Comparison of ENCODE assay signal across 9 cellular contexts in genomic region chr10:17673517-17674051, GRCh38. TPM values are rescaled to one million over a fixed set of nuclear protein-coding genes. Genes with fewer than 3 reads are reported as not detected.
DNase-seq lines count a peak whose midpoint lies in the region; ATAC-seq and TF ChIP-seq lines count a peak whose summit lies in the region.
"Had no signal": no experiment of that assay in that cellular context is flagged by ENCODE, and none has a peak within 500 bp of the region (broad histone marks: within the 10 kb centered on the region; RNA-seq: fewer than 3 reads in every experiment).

No MANE protein-coding gene starts in this region.

- no peak for TF ChIP-seq CTCF in epithelial cell of esophagus (IDR thresholded peaks at IDR 0.05; ENCODE audit: insufficient read depth, low read depth, low read length, missing control alignments)
- no peak for TF ChIP-seq CTCF in psoas muscle (IDR thresholded peaks at IDR 0.05)

- intact Hi-C loops in psoas muscle (cut with DNase I): loop anchor here (2.0 to 10.0 kb wide), 3 partner anchors 31 to 59 kb away; partner anchors contain the start of gene HACD1 (in 2 of the 2)

- H3K27ac ChIP-seq in psoas muscle: peak overlapping the region; percentile 78
- H3K27ac ChIP-seq: SJCRH30 had no signal

- H3K9me3 ChIP-seq in NT2/D1 (ENCODE audit: insufficient read depth, low read length) (no peaks in the 10 kb centered on the region), psoas muscle (no peaks in the 10 kb centered on the region)
- H3K9me3 ChIP-seq: SJCRH30 had no signal

- H3K9ac ChIP-seq in NT2/D1 (ENCODE audit: insufficient read length, low read depth): no peak overlapping the region

- ATAC-seq in psoas muscle: peak; percentile 58 to 67 (median 62)

- no peaks in the 10 kb centered on the region for H3K27me3 ChIP-seq in NT2/D1 (ENCODE audit: insufficient read depth, insufficient read length)
- H3K27me3 ChIP-seq in psoas muscle (ENCODE audit: insufficient read depth in 3 of 3, low read length in 2 of 3): no peaks in the 10 kb centered on the region
- H3K27me3 ChIP-seq: SJCRH30 had no signal

- H3K36me3 ChIP-seq in NT2/D1 (ENCODE audit: insufficient read depth, insufficient read length, low read length) (no peaks in the 10 kb centered on the region), psoas muscle (ENCODE audit: insufficient read depth in 1 of 2, low read depth in 1 of 2) (no peaks in the 10 kb centered on the region)
- H3K36me3 ChIP-seq: SJCRH30 had no signal

- 84 to 93% (median 90%) methylated on average over 4 of the region's 4 CpGs for WGBS in psoas muscle, 3 donors

- DNase-seq in GM03348 (ENCODE audit: low spot score): peak; percentile 83
- peak; percentile 64 for DNase-seq in NT2/D1 (ENCODE audit: low read depth, low spot score)
- peak; percentile 84 for DNase-seq in epithelial cell of esophagus (ENCODE audit: low read depth)
- DNase-seq in psoas muscle: no peak
- no peak for DNase-seq in SIG-M5 treated with dmso at 0.1 percent for 504 hours (lab: John Stamatoyannopoulos, UW; ENCODE audit: unreplicated experiment)
- no peak for DNase-seq in NCI-H1105 treated with DMSO at 0.1 percent for 48 hours (lab: John Stamatoyannopoulos, UW)
- no peak for DNase-seq in stimulated activated naive CD4-positive, alpha-beta T cell treated with Interleukin-2 at 50 U/mL for 16 hours (lab: John Stamatoyannopoulos, UW)
- DNase-seq in KG1 (lab: John Stamatoyannopoulos, UW): no peak

- H3K4me1 ChIP-seq in NT2/D1 (ENCODE audit: insufficient read depth, insufficient read length) (no peaks in the 10 kb centered on the region), psoas muscle (peaks cover 56% of the 10 kb centered on the region)

- H3K4me3 ChIP-seq in NT2/D1 (ENCODE audit: insufficient read length, low read depth): no peak overlapping the region
- no peak overlapping the region for H3K4me3 ChIP-seq in epithelial cell of esophagus (ENCODE audit: low read length)
- H3K4me3 ChIP-seq in psoas muscle: no peak overlapping the region
- H3K4me3 ChIP-seq: SJCRH30 had no signal

RNA-seq across cellular contexts. Expression of gene STAM, which starts 29.6 kb away (rescaled TPM):
- total RNA-seq in psoas muscle: 10 to 100 TPM; 22.1 to 42.4 (median 36.1) TPM
- 10 to 100 TPM; 16.3 to 31.9 (median 20.0) TPM for polyA plus RNA-seq in psoas muscle

RNA-seq across cellular contexts. Expression of gene HACD1, which starts 56.4 kb away (rescaled TPM):
- total RNA-seq in psoas muscle: 10 to 100 TPM; 35.7 to 61.8 (median 38.9) TPM
- polyA plus RNA-seq in psoas muscle: 10 to 100 TPM; 23.4 to 32.5 (median 24.3) TPM

Comparison
In these comparisons a context has a peak if more than half of its experiments do, and no peak if none do; other contexts are left out.
1. DNase-seq: peak in GM03348 (single experiment), NT2/D1 (single experiment) and epithelial cell of esophagus (single experiment); none in psoas muscle (0 of 2), SIG-M5 treated with dmso at 0.1 percent for 504 hours (single experiment), NCI-H1105 treated with DMSO at 0.1 percent for 48 hours (single experiment), stimulated activated naive CD4-positive, alpha-beta T cell treated with Interleukin-2 at 50 U/mL for 16 hours (single experiment) and KG1 (single experiment).